Comparison of ENCODE assay signal across 7 cellular contexts in the genomic region with DNA sequence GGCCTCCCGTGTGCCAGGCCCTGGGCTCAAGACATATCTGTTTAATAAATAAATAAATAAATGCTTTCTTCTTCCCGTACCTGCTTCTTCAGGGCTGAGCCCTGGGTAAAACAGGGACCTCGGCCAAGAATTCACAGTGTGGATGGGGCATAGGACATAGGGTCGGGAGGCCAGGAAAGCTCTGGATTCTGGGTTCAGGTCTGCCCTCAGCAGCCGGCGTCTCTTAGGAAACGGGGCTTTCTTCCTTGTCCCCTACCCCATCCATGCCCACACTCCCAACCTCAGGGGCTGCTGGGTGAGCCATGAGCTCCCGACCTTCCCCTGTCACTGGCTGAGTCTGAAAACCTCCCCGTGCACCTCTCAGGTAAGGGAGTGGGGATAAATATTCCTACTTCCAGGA. TPM values are rescaled to one million over a fixed set of nuclear protein-coding genes. Genes with fewer than 3 reads are reported as not detected.
"Had no signal": no experiment of that assay in that cellular context is flagged by ENCODE, and none has a peak within 500 bp of the region (broad histone marks: within the 10 kb centered on the region; RNA-seq: fewer than 3 reads in every experiment).

No MANE protein-coding gene starts in this region.

- ATAC-seq: GM12878 had no signal

- H3K4me3 ChIP-seq: GM12878 had no signal

- FAIRE-seq: G401.6, GM12878, GM12891, GM12892, GM18507 had no signal

- DNase-seq: GDM1, GF-D8 had no signal

RNA-seq across cellular contexts. Expression of gene ALX4, which starts 55.7 kb away (rescaled TPM):
- total RNA-seq: GM12878 had no signal
- polyA plus RNA-seq: GM12878 had no signal
